In genomic region chr11:72224587-72225410, GRCh38 we compare ENCODE assay signal across 8 cellular contexts. TPM values are rescaled to one million over a fixed set of nuclear protein-coding genes. Genes with fewer than 3 reads are reported as not detected.
DNase-seq lines count a peak whose midpoint lies in the region; TF ChIP-seq lines count a peak whose summit lies in the region.

A gene with protein sequence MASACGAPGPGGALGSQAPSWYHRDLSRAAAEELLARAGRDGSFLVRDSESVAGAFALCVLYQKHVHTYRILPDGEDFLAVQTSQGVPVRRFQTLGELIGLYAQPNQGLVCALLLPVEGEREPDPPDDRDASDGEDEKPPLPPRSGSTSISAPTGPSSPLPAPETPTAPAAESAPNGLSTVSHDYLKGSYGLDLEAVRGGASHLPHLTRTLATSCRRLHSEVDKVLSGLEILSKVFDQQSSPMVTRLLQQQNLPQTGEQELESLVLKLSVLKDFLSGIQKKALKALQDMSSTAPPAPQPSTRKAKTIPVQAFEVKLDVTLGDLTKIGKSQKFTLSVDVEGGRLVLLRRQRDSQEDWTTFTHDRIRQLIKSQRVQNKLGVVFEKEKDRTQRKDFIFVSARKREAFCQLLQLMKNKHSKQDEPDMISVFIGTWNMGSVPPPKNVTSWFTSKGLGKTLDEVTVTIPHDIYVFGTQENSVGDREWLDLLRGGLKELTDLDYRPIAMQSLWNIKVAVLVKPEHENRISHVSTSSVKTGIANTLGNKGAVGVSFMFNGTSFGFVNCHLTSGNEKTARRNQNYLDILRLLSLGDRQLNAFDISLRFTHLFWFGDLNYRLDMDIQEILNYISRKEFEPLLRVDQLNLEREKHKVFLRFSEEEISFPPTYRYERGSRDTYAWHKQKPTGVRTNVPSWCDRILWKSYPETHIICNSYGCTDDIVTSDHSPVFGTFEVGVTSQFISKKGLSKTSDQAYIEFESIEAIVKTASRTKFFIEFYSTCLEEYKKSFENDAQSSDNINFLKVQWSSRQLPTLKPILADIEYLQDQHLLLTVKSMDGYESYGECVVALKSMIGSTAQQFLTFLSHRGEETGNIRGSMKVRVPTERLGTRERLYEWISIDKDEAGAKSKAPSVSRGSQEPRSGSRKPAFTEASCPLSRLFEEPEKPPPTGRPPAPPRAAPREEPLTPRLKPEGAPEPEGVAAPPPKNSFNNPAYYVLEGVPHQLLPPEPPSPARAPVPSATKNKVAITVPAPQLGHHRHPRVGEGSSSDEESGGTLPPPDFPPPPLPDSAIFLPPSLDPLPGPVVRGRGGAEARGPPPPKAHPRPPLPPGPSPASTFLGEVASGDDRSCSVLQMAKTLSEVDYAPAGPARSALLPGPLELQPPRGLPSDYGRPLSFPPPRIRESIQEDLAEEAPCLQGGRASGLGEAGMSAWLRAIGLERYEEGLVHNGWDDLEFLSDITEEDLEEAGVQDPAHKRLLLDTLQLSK (plus strand): TSS chr11:72224767. CDS start chr11:72224985, 218 bp downstream.

- H3K9me3 Mint-ChIP-seq in neural progenitor cell = no peaks in the 10 kb centered on the region

- peaks cover 7% of the 10 kb centered on the region for H3K27me3 Mint-ChIP-seq in neural progenitor cell (ENCODE audit: insufficient read depth, low read depth)

- H3K27ac Mint-ChIP-seq in neural progenitor cell = peak within 1 kb of the TSS; percentile 94

- intact Hi-C loops in vagina (cut with DNase I) = no loop called here

- H4K20me1 ChIP-seq in neural progenitor cell (ENCODE audit: low read depth) = peaks cover 19% of the 10 kb centered on the region

- H3K27me3 ChIP-seq in neural progenitor cell = no peaks in the 10 kb centered on the region
- H3K27me3 ChIP-seq in vagina = no peaks in the 10 kb centered on the region

- DNase-seq in EH (ENCODE audit: low read depth) = peak; percentile 51
- no peak for DNase-seq in LNCaP clone FGC (ENCODE audit: low read depth)
- DNase-seq in activated T-helper 9 cell treated with anti-CD3 and anti-CD28 coated beads, Interleukin-2, amount 50 U/mL, for 16 hours (ENCODE audit: low read depth) = peak; percentile 28
- peak; percentile 32 for DNase-seq in foreskin melanocyte
- peak; percentile 85 for DNase-seq in neural progenitor cell (ENCODE audit: low spot score)
- DNase-seq in vagina (ENCODE audit: extremely low spot score in 2 of 2) = peak in 1 of 2 donors; percentile 83
- no peak for DNase-seq in KG1 (lab: John Stamatoyannopoulos, UW)
- no peak for DNase-seq in SHP77 treated with DMSO at 0.1 percent for 48 hours (lab: John Stamatoyannopoulos, UW)

- no peaks in the 10 kb centered on the region for H3K9me3 ChIP-seq in neural progenitor cell (ENCODE audit: low read depth)
- no peaks in the 10 kb centered on the region for H3K9me3 ChIP-seq in vagina

- H3K4me3 ChIP-seq in LNCaP clone FGC (ENCODE audit: low read depth, low read length) = peak within 1 kb of the TSS; percentile 99
- H3K4me3 ChIP-seq in neural progenitor cell = peak within 1 kb of the TSS; percentile 87
- peak within 1 kb of the TSS; percentile 89 to 94 for H3K4me3 ChIP-seq in vagina

- H2AFZ ChIP-seq in neural progenitor cell (replicated peaks) = peak within 1 kb of the TSS; percentile 33

- H3F3A ChIP-seq in neural progenitor cell (ENCODE audit: low read depth) = peaks cover 19% of the 10 kb centered on the region

- peaks cover 11% of the 10 kb centered on the region for H3K36me3 Mint-ChIP-seq in neural progenitor cell

- H3K4me2 ChIP-seq in neural progenitor cell = peak within 1 kb of the TSS; percentile 97

- peak within 1 kb of the TSS; percentile 95 for H3K4me3 Mint-ChIP-seq in neural progenitor cell

- H3K27ac ChIP-seq in neural progenitor cell = no peak within 1 kb of the TSS
- H3K27ac ChIP-seq in vagina = peak within 1 kb of the TSS; percentile 97

- H3K4me1 Mint-ChIP-seq in neural progenitor cell = peaks cover 23% of the 10 kb centered on the region

- H3K9ac ChIP-seq in neural progenitor cell = peak within 1 kb of the TSS; percentile 57

- no peak for TF ChIP-seq CTCF in LNCaP clone FGC (IDR thresholded peaks at IDR 0.05; ENCODE audit: control insufficient read depth, extremely low read depth, insufficient read depth)
- TF ChIP-seq CTCF in neural progenitor cell (IDR thresholded peaks at IDR 0.05) = no peak
- no peak for TF ChIP-seq CTCF in vagina (IDR thresholded peaks at IDR 0.05)

- peaks cover 26% of the 10 kb centered on the region for H3K79me2 ChIP-seq in neural progenitor cell (ENCODE audit: low read depth)

- TF ChIP-seq POLR2A in vagina (IDR thresholded peaks at IDR 0.05) = no peak

- H3K4me1 ChIP-seq in neural progenitor cell = peaks cover 5% of the 10 kb centered on the region
- peaks cover 31% of the 10 kb centered on the region for H3K4me1 ChIP-seq in vagina

- H3K36me3 ChIP-seq in neural progenitor cell (no peaks in the 10 kb centered on the region), vagina (peaks cover 0 to 13% of the 10 kb centered on the region in 2 donors)

RNA-seq across cellular contexts. Expression of the gene that starts here (rescaled TPM):
- 30.8 and 64.8 TPM in 2 replicates for total RNA-seq in neural progenitor cell (ENCODE audit: low replicate concordance)
- total RNA-seq in vagina = 69.2 TPM

Comparison
In these comparisons a context has a peak if more than half of its experiments do, and no peak if none do; other contexts are left out.
1. DNase-seq: peak in EH (single experiment), activated T-helper 9 cell treated with anti-CD3 and anti-CD28 coated beads, Interleukin-2, amount 50 U/mL, for 16 hours (single experiment), foreskin melanocyte (single experiment) and neural progenitor cell (single experiment); none in LNCaP clone FGC (single experiment), KG1 (single experiment) and SHP77 treated with DMSO at 0.1 percent for 48 hours (single experiment).
2. Peak in every context shown above with its lines, with median percentiles within 50 percentile points of each other: H3K4me3 ChIP-seq.